ENCODE assay signal across 31 cellular contexts in the genomic region with DNA sequence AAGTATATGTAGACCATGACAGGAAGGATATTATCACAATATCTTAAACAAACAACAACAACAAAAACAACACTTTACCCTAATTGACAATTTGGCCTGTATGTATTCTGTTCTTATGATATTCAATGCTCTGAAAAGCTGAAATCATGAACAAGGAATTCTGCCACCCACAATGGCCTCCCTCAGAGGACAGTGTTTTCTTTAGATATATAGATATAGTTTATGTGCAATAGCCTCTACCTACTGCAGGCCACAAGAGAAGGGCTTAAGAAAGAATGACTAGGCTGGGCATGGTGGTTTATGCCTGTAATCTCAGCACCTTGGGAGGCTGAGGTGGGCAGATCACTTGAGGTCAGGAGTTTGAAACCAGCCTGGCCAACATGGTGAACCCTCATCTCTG.
"Had no signal": no experiment of that assay in that cellular context is flagged by ENCODE, and none has a peak within 500 bp of the region (broad histone marks: within the 10 kb centered on the region; RNA-seq: fewer than 3 reads in every experiment).

No MANE protein-coding gene starts in this region.

- H3K4me3 Mint-ChIP-seq: activated B cell treated with CpG ODN at 0.5 μM for 24 hours; activated naive CD4-positive, alpha-beta T cell treated with anti-CD3 and anti-CD28 coated beads for 36 hours; activated naive CD4-positive, alpha-beta T cell treated with anti-CD3 and anti-CD28 coated beads, Interleukin-2, amount 50 U/mL, for 24 hours; activated naive CD8-positive, alpha-beta T cell treated with anti-CD3 and anti-CD28 coated beads for 36 hours; activated naive CD8-positive, alpha-beta T cell treated with anti-CD3 and anti-CD28 coated beads, Interleukin-2, amount 50 U/mL, for 24 hours; activated T-cell treated with anti-CD3 and anti-CD28 coated beads, Interleukin-2, amount 50 U/mL, for 24 hours; activated T-cell treated with anti-CD3 and anti-CD28 coated beads, Interleukin-2, amount 50 U/mL, for 72 hours; effector memory CD8-positive, alpha-beta T cell; T-helper 17 cell; T-helper 2 cell treated with Interferon-gamma antibody and Interleukin-4, amounts not matched to agents 5 μg/mL and 100 μg/mL, for 36 hours had no signal

- H3K27ac ChIP-seq: esophagus muscularis mucosa, foreskin keratinocyte, gastrocnemius medialis, heart left ventricle, WERI-Rb-1 had no signal

- H3K4me3 ChIP-seq: esophagus muscularis mucosa, gastrocnemius medialis, heart left ventricle had no signal

- H3K4me1 ChIP-seq: esophagus muscularis mucosa, foreskin keratinocyte, gastrocnemius medialis, heart left ventricle had no signal

- ATAC-seq: activated CD4-positive, CD25-positive, alpha-beta regulatory T cell treated with anti-CD3 and anti-CD28 coated beads, Interleukin-2, amount 50 U/mL, for 24 hours; activated naive CD8-positive, alpha-beta T cell treated with anti-CD3 and anti-CD28 coated beads, Interleukin-2, amount 50 U/mL, for 24 hours; activated T-cell treated with anti-CD3 and anti-CD28 coated beads, Interleukin-2, amount 50 U/mL, for 72 hours; effector memory CD8-positive, alpha-beta T cell; foreskin keratinocyte; gastrocnemius medialis; heart left ventricle; T-helper 17 cell had no signal

- H3K27ac Mint-ChIP-seq: activated B cell treated with CpG ODN at 0.5 μM for 24 hours; activated naive CD4-positive, alpha-beta T cell treated with anti-CD3 and anti-CD28 coated beads for 36 hours; activated naive CD4-positive, alpha-beta T cell treated with anti-CD3 and anti-CD28 coated beads, Interleukin-2, amount 50 U/mL, for 24 hours; activated naive CD8-positive, alpha-beta T cell treated with anti-CD3 and anti-CD28 coated beads for 36 hours; activated naive CD8-positive, alpha-beta T cell treated with anti-CD3 and anti-CD28 coated beads, Interleukin-2, amount 50 U/mL, for 24 hours; activated T-cell treated with anti-CD3 and anti-CD28 coated beads, Interleukin-2, amount 50 U/mL, for 24 hours; activated T-cell treated with anti-CD3 and anti-CD28 coated beads, Interleukin-2, amount 50 U/mL, for 72 hours; activated T-helper 2 cell treated with anti-CD3 and anti-CD28 coated beads, Interferon-gamma antibody, Interleukin-2, Interleukin-4, amounts not matched to agents 10 μg/mL and 5 μg/mL and 100 μg/mL, durations not matched to agents 14 hours and 24 hours and 36 hours; T-helper 17 cell; T-helper 2 cell treated with Interferon-gamma antibody and Interleukin-4, amounts not matched to agents 5 μg/mL and 100 μg/mL, for 36 hours had no signal

- DNase-seq: activated B cell treated with CpG ODN at 0.5 μM for 24 hours; activated CD4-positive, alpha-beta T cell treated with anti-CD3 and anti-CD28 coated beads for 48 hours; activated CD4-positive, alpha-beta T cell treated with anti-CD3 and anti-CD28 coated beads, Interleukin-2, amount 50 U/mL, for 1 hour; activated CD4-positive, alpha-beta T cell treated with anti-CD3 and anti-CD28 coated beads, Interleukin-2, amount 50 U/mL, for 48 hours; activated CD8-positive, alpha-beta memory T cell treated with anti-CD3 and anti-CD28 coated beads, Interleukin-2, amount 50 U/mL, for 48 hours; activated effector memory CD4-positive, alpha-beta T cell treated with anti-CD3 and anti-CD28 coated beads, Interleukin-2, amount 50 U/mL, for 16 hours; activated naive CD4-positive, alpha-beta T cell treated with anti-CD3 and anti-CD28 coated beads for 36 hours; activated naive CD8-positive, alpha-beta T cell treated with anti-CD3 and anti-CD28 coated beads for 36 hours; activated naive CD8-positive, alpha-beta T cell treated with anti-CD3 and anti-CD28 coated beads, Interleukin-2, amount 50 U/mL, for 24 hours; activated T-cell treated with anti-CD3 and anti-CD28 coated beads for 4 hours; activated T-cell treated with anti-CD3 and anti-CD28 coated beads, Interleukin-2, amount 50 U/mL, for 24 hours; activated T-cell treated with anti-CD3 and anti-CD28 coated beads, Interleukin-2, amount 50 U/mL, for 72 hours; caudate nucleus; cortex of kidney; dermis blood vessel endothelial cell; effector CD4-positive, alpha-beta T cell; effector memory CD8-positive, alpha-beta T cell; erythroblast; foreskin keratinocyte; gastrocnemius medialis; glutamatergic neuron; heart left ventricle; T-helper 1 cell; T-helper 17 cell; T1000; WERI-Rb-1 had no signal

- H3K36me3 ChIP-seq: esophagus muscularis mucosa, gastrocnemius medialis, heart left ventricle, WERI-Rb-1 had no signal

- H3K27me3 ChIP-seq: esophagus muscularis mucosa, foreskin keratinocyte, gastrocnemius medialis, heart left ventricle had no signal

- H3K9me3 ChIP-seq: gastrocnemius medialis, heart left ventricle had no signal

- H3K27me3 Mint-ChIP-seq: activated B cell treated with CpG ODN at 0.5 μM for 24 hours; activated naive CD4-positive, alpha-beta T cell treated with anti-CD3 and anti-CD28 coated beads, Interleukin-2, amount 50 U/mL, for 24 hours; activated naive CD8-positive, alpha-beta T cell treated with anti-CD3 and anti-CD28 coated beads for 36 hours; activated naive CD8-positive, alpha-beta T cell treated with anti-CD3 and anti-CD28 coated beads, Interleukin-2, amount 50 U/mL, for 24 hours; activated T-cell treated with anti-CD3 and anti-CD28 coated beads, Interleukin-2, amount 50 U/mL, for 24 hours; effector memory CD8-positive, alpha-beta T cell; T-helper 17 cell had no signal

- H3K4me1 Mint-ChIP-seq: activated B cell treated with CpG ODN at 0.5 μM for 24 hours had no signal
